ENCODE assay signal across 14 cellular contexts in genomic region chr3:49925485-49925884, GRCh38. TPM values are rescaled to one million over a fixed set of nuclear protein-coding genes. Genes with fewer than 3 reads are reported as not detected.
DNase-seq lines count a peak whose midpoint lies in the region; TF ChIP-seq lines count a peak whose summit lies in the region.
"Had no signal": no experiment of that assay in that cellular context is flagged by ENCODE, and none has a peak within 500 bp of the region (broad histone marks: within the 10 kb centered on the region; RNA-seq: fewer than 3 reads in every experiment).

No MANE protein-coding gene starts in this region.

- H3K36me3 ChIP-seq in duodenal mucosa (ENCODE audit: control insufficient read depth in 1 of 2, insufficient read depth in 2 of 2, low read length in 2 of 2) (no peaks in the 10 kb centered on the region), suprapubic skin (no peaks in the 10 kb centered on the region)
- H3K36me3 ChIP-seq: BE2C, HAP-1 had no signal

- DNase-seq in HFFc6, result no peak
- no peak for DNase-seq in RWPE1 (ENCODE audit: low spot score)
- DNase-seq in effector CD4-positive, alpha-beta T cell, result no peak
- DNase-seq in central memory CD4-positive, alpha-beta T cell, result no peak
- no peak for DNase-seq in suprapubic skin (ENCODE audit: low spot score in 2 of 2)
- DNase-seq: BE2C; CD4-positive, alpha-beta memory T cell; DMS79 had no signal

- peak overlapping the region; percentile 27 to 31 for H3K9ac ChIP-seq in duodenal mucosa (ENCODE audit: low read depth in 1 of 2, low read length in 2 of 2)
- H3K9ac ChIP-seq: KMS-11 had no signal

- H3K27ac ChIP-seq in RWPE1, result peak overlapping the region; percentile 77
- H3K27ac ChIP-seq in duodenal mucosa (ENCODE audit: low read depth, low read length), result no peak overlapping the region
- no peak overlapping the region for H3K27ac ChIP-seq in suprapubic skin
- H3K27ac ChIP-seq: A549, C4-2B, HL-60, KMS-11 had no signal

- H3K27me3 ChIP-seq in duodenal mucosa (ENCODE audit: control insufficient read depth in 1 of 2, insufficient read depth in 2 of 2, low read length in 2 of 2), result no peaks in the 10 kb centered on the region
- H3K27me3 ChIP-seq in suprapubic skin, result no peaks in the 10 kb centered on the region
- H3K27me3 ChIP-seq: BE2C had no signal

- CTCF ChIA-PET in RWPE1 (lab: Yijun Ruan, JAX), result no interaction called here

- H3K27ac Mint-ChIP-seq in HFFc6, result peak overlapping the region; percentile 54; the same call in 1 of the 2 replicates

- H3K27me3 Mint-ChIP-seq in HFFc6 (ENCODE audit: insufficient read depth), result no peaks in the 10 kb centered on the region
- H3K27me3 Mint-ChIP-seq: CD4-positive, alpha-beta memory T cell had no signal

- no peak for TF ChIP-seq POLR2A in suprapubic skin (IDR thresholded peaks at IDR 0.05)

- TF ChIP-seq CTCF in HFFc6 (IDR thresholded peaks at IDR 0.05) (no peak), RWPE1 (conservative IDR thresholded peaks at IDR 0.05; ENCODE audit: low read depth) (no peak), suprapubic skin (IDR thresholded peaks at IDR 0.05) (no peak)

- TF ChIP-seq EP300 in suprapubic skin (IDR thresholded peaks at IDR 0.05), result no peak

- H3K9me3 Mint-ChIP-seq in HFFc6, result no peaks in the 10 kb centered on the region
- H3K9me3 Mint-ChIP-seq: CD4-positive, alpha-beta memory T cell had no signal

- POLR2A ChIA-PET in RWPE1 (lab: Yijun Ruan, JAX; ENCODE audit: low non-redundant PET), result no interaction called here

- no peak overlapping the region for H3K4me3 Mint-ChIP-seq in HFFc6
- H3K4me3 Mint-ChIP-seq: CD4-positive, alpha-beta memory T cell had no signal

- WGBS in suprapubic skin, result 87% methylated on average over 2 of the region's 2 CpGs

- H3K4me1 Mint-ChIP-seq in HFFc6 (ENCODE audit: low read depth), result peaks cover 43% of the 10 kb centered on the region

- H3K4me3 ChIP-seq in duodenal mucosa (ENCODE audit: low read depth in 1 of 2, low read length in 2 of 2) (peak overlapping the region; percentile 32 to 42), suprapubic skin (no peak overlapping the region)
- H3K4me3 ChIP-seq: A549, HAP-1 had no signal

- H3K36me3 Mint-ChIP-seq in HFFc6 (ENCODE audit: low read depth), result peaks cover 15% of the 10 kb centered on the region; the same call in 1 of the 2 replicates

- H3K4me1 ChIP-seq in duodenal mucosa (ENCODE audit: control insufficient read depth in 1 of 2, insufficient read depth in 2 of 2, low read length in 2 of 2), result peaks cover 25 to 34% of the 10 kb centered on the region in 2 donors
- H3K4me1 ChIP-seq in suprapubic skin, result peaks cover 20% of the 10 kb centered on the region
- H3K4me1 ChIP-seq: BE2C had no signal

- no peaks in the 10 kb centered on the region for H3K9me3 ChIP-seq in duodenal mucosa (ENCODE audit: control insufficient read depth in 1 of 2, low read length in 2 of 2)
- H3K9me3 ChIP-seq in suprapubic skin, result no peaks in the 10 kb centered on the region
- H3K9me3 ChIP-seq: A549, BE2C, HAP-1 had no signal

RNA-seq across cellular contexts. Expression of gene MON1A, which starts 4.1 kb away (rescaled TPM):
- 10 to 100 TPM; 13.6 to 20.3 (median 15.7) TPM for total RNA-seq in HFFc6 (2021; fragmentation: NEBNext Ultra II Directional; extraction: Animal tissue kit (Norgen Biotek cat#: 25700))
- 10 to 100 TPM in 3 of 4 donors, 1 to 10 TPM in 1; 6.2 to 15.6 (median 11.9) TPM for total RNA-seq in suprapubic skin

RNA-seq across cellular contexts. Expression of gene RBM6, which starts 14.5 kb away (rescaled TPM):
- total RNA-seq in HFFc6 (2021; fragmentation: NEBNext Ultra II Directional; extraction: Animal tissue kit (Norgen Biotek cat#: 25700)), result 10 to 100 TPM; 32.5 to 41.6 (median 34.5) TPM
- total RNA-seq in suprapubic skin, result 100 to 1,000 TPM in 2 of 4 donors, 10 to 100 TPM in 2; 73.5 to 222 (median 89.5) TPM

RNA-seq across cellular contexts. Expression of gene MST1R, which starts 21.8 kb away (rescaled TPM):
- 1 to 10 TPM in 1 of 6 experiments, under 1 TPM in 5; 0.34 to 1.1 (median 0.80) TPM for total RNA-seq in HFFc6 (2021; fragmentation: NEBNext Ultra II Directional; extraction: Animal tissue kit (Norgen Biotek cat#: 25700))
- 100 to 1,000 TPM in 1 of 4 donors, 10 to 100 TPM in 3; 37.7 to 129 (median 53.8) TPM for total RNA-seq in suprapubic skin

RNA-seq across cellular contexts. Expression of gene CAMKV, which starts 55.8 kb away (rescaled TPM):
- total RNA-seq in HFFc6 (2021; fragmentation: NEBNext Ultra II Directional; extraction: Animal tissue kit (Norgen Biotek cat#: 25700)), result not detected
- 1 to 10 TPM in 1 of 4 donors, not detected in 3; 2.0 TPM for total RNA-seq in suprapubic skin
- total RNA-seq: CD4-positive, alpha-beta memory T cell had no signal

Comparison
In these comparisons a context has a peak if more than half of its experiments do, and no peak if none do; other contexts are left out.
1. RNA of gene MST1R, which starts 21.8 kb away (total RNA-seq): 37.7 to 129 TPM in suprapubic skin; 0.34 to 1.1 TPM in HFFc6; every median in the first group is over 10 times any median in the second.